Comparison of ENCODE assay signal across 8 cellular contexts in genomic region chr11:67118059-67118766, GRCh38. TPM values are rescaled to one million over a fixed set of nuclear protein-coding genes. Genes with fewer than 3 reads are reported as not detected.
DNase-seq lines count a peak whose midpoint lies in the region; ATAC-seq and TF ChIP-seq lines count a peak whose summit lies in the region.

No MANE protein-coding gene starts in this region.

- H3K4me1 Mint-ChIP-seq in activated naive CD8-positive, alpha-beta T cell treated with anti-CD3 and anti-CD28 coated beads for 36 hours: peaks cover 24% of the 10 kb centered on the region

- no peaks in the 10 kb centered on the region for H3K36me3 ChIP-seq in prostate gland

- H3K9me3 Mint-ChIP-seq in activated naive CD8-positive, alpha-beta T cell treated with anti-CD3 and anti-CD28 coated beads for 36 hours: no peaks in the 10 kb centered on the region

- H3K27ac Mint-ChIP-seq in activated naive CD8-positive, alpha-beta T cell treated with anti-CD3 and anti-CD28 coated beads for 36 hours: peak overlapping the region; percentile 80

- H3K27me3 ChIP-seq in prostate gland (replicated peaks; ENCODE audit: insufficient read depth): no peaks in the 10 kb centered on the region

- no peaks in the 10 kb centered on the region for H3K9me3 ChIP-seq in prostate gland

- ATAC-seq in GM18505 (IDR thresholded peaks at IDR 0.05; ENCODE audit: unreplicated experiment): peak; percentile 16
- peak; percentile 14 for ATAC-seq in HG02840 (IDR thresholded peaks at IDR 0.05; ENCODE audit: low FRiP score, unreplicated experiment)
- peak; percentile 16 to 30 for ATAC-seq in left cardiac atrium

- TF ChIP-seq POLR2A in GM18505 (IDR thresholded peaks at IDR 0.05; ENCODE audit: borderline replicate concordance, extremely low read depth, insufficient read depth, insufficient read length) (peak; percentile 57), prostate gland (IDR thresholded peaks at IDR 0.05) (no peak)

- WGBS in prostate gland: under 1% methylated on average over 14 of the region's 80 CpGs

- peaks cover 19% of the 10 kb centered on the region for H3K36me3 Mint-ChIP-seq in activated naive CD8-positive, alpha-beta T cell treated with anti-CD3 and anti-CD28 coated beads for 36 hours

- DNase-seq in RKO (ENCODE audit: low spot score): peak; percentile 20
- peak; percentile 66 for DNase-seq in activated naive CD8-positive, alpha-beta T cell treated with anti-CD3 and anti-CD28 coated beads for 36 hours
- DNase-seq in left cardiac atrium: peak; percentile 62
- peak; percentile 19 for DNase-seq in prostate gland (ENCODE audit: low spot score)
- no peak for DNase-seq in HCEC 1CT
- DNase-seq in GF-D8 (lab: John Stamatoyannopoulos, UW): no peak

- no peak for TF ChIP-seq CTCF in prostate gland (IDR thresholded peaks at IDR 0.05)

- intact Hi-C loops in left cardiac atrium (cut with DNase I): no loop called here
- intact Hi-C loops in prostate gland (cut with DNase I): loop anchor here (5.0 kb wide), 2 partner anchors 44 to 124 kb away; no protein-coding TSS in a partner anchor

- H3K27me3 Mint-ChIP-seq in activated naive CD8-positive, alpha-beta T cell treated with anti-CD3 and anti-CD28 coated beads for 36 hours: no peaks in the 10 kb centered on the region

- H3K4me3 ChIP-seq in prostate gland: peak overlapping the region; percentile 37 to 94

- peak overlapping the region; percentile 73 for H3K4me3 Mint-ChIP-seq in activated naive CD8-positive, alpha-beta T cell treated with anti-CD3 and anti-CD28 coated beads for 36 hours

- peaks cover 3% of the 10 kb centered on the region for H3K4me1 ChIP-seq in prostate gland (replicated peaks)

- H3K27ac ChIP-seq in prostate gland: peak overlapping the region; percentile 94 to 98

RNA-seq across cellular contexts. Expression of gene KDM2A, which starts 0.8 kb away (rescaled TPM):
- total RNA-seq in activated naive CD8-positive, alpha-beta T cell treated with anti-CD3 and anti-CD28 coated beads for 36 hours: 10 to 100 TPM; 77.4 to 80.9 TPM
- 10 to 100 TPM; 38.2 to 46.7 TPM for total RNA-seq in left cardiac atrium
- 10 to 100 TPM; 50.3 to 97.6 TPM for total RNA-seq in prostate gland

Comparison
In these comparisons a context has a peak if more than half of its experiments do, and no peak if none do; other contexts are left out.
1. DNase-seq: peak in RKO (single experiment), activated naive CD8-positive, alpha-beta T cell treated with anti-CD3 and anti-CD28 coated beads for 36 hours (single experiment), left cardiac atrium (single experiment) and prostate gland (single experiment); none in HCEC 1CT (single experiment) and GF-D8 (single experiment).
2. Peak in every context shown above with its lines, with median percentiles within 50 percentile points of each other: ATAC-seq.